Comparison of ENCODE assay signal across 2 cellular contexts in genomic region chr9:87443006-87443405, GRCh38.
"Had no signal": no experiment of that assay in that cellular context is flagged by ENCODE, and none has a peak within 500 bp of the region (broad histone marks: within the 10 kb centered on the region; RNA-seq: fewer than 3 reads in every experiment).

No MANE protein-coding gene starts in this region.

- DNase-seq: GDM1, GF-D8 had no signal
